ENCODE assay signal across 8 cellular contexts in the genomic region with DNA sequence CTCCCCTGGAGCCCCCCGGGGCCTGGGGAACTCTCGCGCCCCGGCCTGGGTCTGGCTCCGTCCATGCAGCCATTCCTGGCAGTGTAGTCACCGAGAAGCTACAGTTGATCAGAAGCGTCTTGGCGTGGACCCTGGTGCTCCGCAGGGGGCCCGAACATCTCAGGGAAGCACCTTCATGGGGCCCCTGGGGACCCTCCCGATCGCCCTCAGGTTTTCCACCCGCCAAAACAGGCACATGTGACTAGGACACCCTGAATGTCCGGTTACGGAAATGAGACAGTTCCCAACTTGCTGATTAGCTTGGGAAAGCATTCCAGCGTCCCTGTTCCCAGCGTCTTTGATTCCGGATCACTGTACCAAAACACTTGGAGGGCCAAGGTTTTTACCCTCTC. TPM values are rescaled to one million over a fixed set of nuclear protein-coding genes. Genes with fewer than 3 reads are reported as not detected.
A peak's percentile ranks its signal among the peaks of the same experiment; 100 is the strongest.
DNase-seq lines count a peak whose midpoint lies in the region; ATAC-seq and TF ChIP-seq lines count a peak whose summit lies in the region.

No MANE protein-coding gene starts in this region.

- H3K36me3 Mint-ChIP-seq in immature natural killer cell, result peaks cover 7 to 17% (median 16%) of the 10 kb centered on the region in 3 donors

- peak overlapping the region; percentile 88 to 98 (median 96) for H3K27ac Mint-ChIP-seq in immature natural killer cell

- DNase-seq in activated effector memory CD4-positive, alpha-beta T cell treated with Interleukin-2 at 50 U/mL for 16 hours, result peak; percentile 16
- no peak for DNase-seq in activated effector memory CD4-positive, alpha-beta T cell treated with anti-CD3 and anti-CD28 coated beads, Interleukin-2, amount 50 U/mL, for 16 hours
- DNase-seq in brain microvascular endothelial cell, result peak; percentile 10
- no peak for DNase-seq in immature natural killer cell
- no peak for DNase-seq in smooth muscle cell (lab: John Stamatoyannopoulos, UW; ENCODE audit: unreplicated experiment)
- DNase-seq in GOT3 (lab: John Stamatoyannopoulos, UW), result no peak

- no peaks in the 10 kb centered on the region for H3K27me3 ChIP-seq in OCI-LY1 (ENCODE audit: insufficient read depth, low read length)
- H3K27me3 ChIP-seq in brain microvascular endothelial cell (replicated peaks), result no peaks in the 10 kb centered on the region
- no peaks in the 10 kb centered on the region for H3K27me3 ChIP-seq in smooth muscle cell (ENCODE audit: low read depth)

- H3K79me2 ChIP-seq in OCI-LY1 (ENCODE audit: insufficient read depth, low read length) (no peaks in the 10 kb centered on the region), smooth muscle cell (ENCODE audit: low read depth) (no peaks in the 10 kb centered on the region)

- H3F3A ChIP-seq in OCI-LY1 (ENCODE audit: insufficient read depth, low read length) (no peaks in the 10 kb centered on the region), smooth muscle cell (ENCODE audit: low read depth) (no peaks in the 10 kb centered on the region)

- peak overlapping the region; percentile 78 to 90 (median 84) for H3K4me3 Mint-ChIP-seq in immature natural killer cell

- peaks cover 3 to 11% (median 8%) of the 10 kb centered on the region in 3 donors for H3K27me3 Mint-ChIP-seq in immature natural killer cell (ENCODE audit: low read depth in 3 of 3)

- H3K9me3 ChIP-seq in OCI-LY1 (ENCODE audit: low read length) (no peaks in the 10 kb centered on the region), smooth muscle cell (replicated peaks; ENCODE audit: low read depth) (no peaks in the 10 kb centered on the region)

- H4K20me1 ChIP-seq in OCI-LY1 (ENCODE audit: insufficient read depth, low read length) (no peaks in the 10 kb centered on the region), smooth muscle cell (ENCODE audit: low read depth) (no peaks in the 10 kb centered on the region)

- ATAC-seq in HG02938 (IDR thresholded peaks at IDR 0.05; ENCODE audit: unreplicated experiment), result peak; percentile 28

- H3K9me3 Mint-ChIP-seq in immature natural killer cell, result no peaks in the 10 kb centered on the region

- H3K4me3 ChIP-seq in OCI-LY1 (ENCODE audit: low read depth, low read length, poor library complexity, severe bottlenecking) (peak overlapping the region; percentile 93), brain microvascular endothelial cell (ENCODE audit: low read depth, low read length) (peak overlapping the region; percentile 68), smooth muscle cell (peak overlapping the region; percentile 73)

- H3K4me1 ChIP-seq in OCI-LY1 (ENCODE audit: insufficient read depth, low read length, severe bottlenecking) (peaks cover 28% of the 10 kb centered on the region), smooth muscle cell (ENCODE audit: low read depth) (no peaks in the 10 kb centered on the region)

- WGBS in smooth muscle cell (ENCODE audit: low lambda C conversion rate), result 19% methylated on average over 18 of the region's 18 CpGs

- no peaks in the 10 kb centered on the region for H3K9me2 ChIP-seq in OCI-LY1 (ENCODE audit: low read depth, low read length)

- TF ChIP-seq CTCF in OCI-LY1 (IDR thresholded peaks at IDR 0.05; ENCODE audit: low read length) (no peak), brain microvascular endothelial cell (IDR thresholded peaks at IDR 0.05; ENCODE audit: low read depth, low read length, missing control alignments) (no peak), smooth muscle cell (IDR thresholded peaks at IDR 0.05; ENCODE audit: borderline replicate concordance, insufficient read depth, poor library complexity, severe bottlenecking) (no peak)

- H3K4me1 Mint-ChIP-seq in immature natural killer cell, result peaks cover 23 to 29% of the 10 kb centered on the region in 2 donors

- H3K36me3 ChIP-seq in OCI-LY1 (ENCODE audit: insufficient read depth, low read length) (peaks cover 15% of the 10 kb centered on the region), brain microvascular endothelial cell (replicated peaks) (no peaks in the 10 kb centered on the region), smooth muscle cell (ENCODE audit: low read depth) (no peaks in the 10 kb centered on the region)

- H3K9ac ChIP-seq in OCI-LY1 (ENCODE audit: low read length) (peak overlapping the region; percentile 97), smooth muscle cell (ENCODE audit: low read depth) (peak overlapping the region; percentile 92)

- in situ Hi-C loops in brain microvascular endothelial cell (cut with HindIII; ENCODE audit: low pct_ligation_motif_present, low sequenced_read_pairs), result no loop called here

- H3K4me2 ChIP-seq in OCI-LY1 (ENCODE audit: low read length) (peak overlapping the region; percentile 99), smooth muscle cell (peak overlapping the region; percentile 92)

- H3K27ac ChIP-seq in OCI-LY1 (ENCODE audit: low read depth, low read length, poor library complexity, severe bottlenecking), result peak overlapping the region; percentile 84
- H3K27ac ChIP-seq in brain microvascular endothelial cell, result peak overlapping the region; percentile 70
- H3K27ac ChIP-seq in smooth muscle cell (ENCODE audit: low read depth), result peak overlapping the region; percentile 82

- H2AFZ ChIP-seq in OCI-LY1 (ENCODE audit: low read length), result peak overlapping the region; percentile 85
- H2AFZ ChIP-seq in smooth muscle cell (ENCODE audit: low read depth), result peak overlapping the region; percentile 94

RNA-seq across cellular contexts. Expression of gene FBXO4, which starts 0.5 kb away (rescaled TPM):
- 10 to 100 TPM; 17.6 to 21.2 (median 19.3) TPM for polyA plus RNA-seq in immature natural killer cell
- total RNA-seq in smooth muscle cell, result 12.4 and 22.9 TPM in 2 replicates
- 7.5 and 10.3 TPM in 2 replicates for polyA plus RNA-seq in smooth muscle cell

RNA-seq across cellular contexts. Expression of gene RIMOC1, which starts 21.4 kb away (rescaled TPM):
- 1 to 10 TPM; 3.5 to 9.2 (median 4.5) TPM for polyA plus RNA-seq in immature natural killer cell
- total RNA-seq in smooth muscle cell, result 36.9 and 38.9 TPM in 2 replicates
- polyA plus RNA-seq in smooth muscle cell, result 9.6 and 12.0 TPM in 2 replicates

RNA-seq across cellular contexts. Expression of gene OXCT1, which starts 55.3 kb away (rescaled TPM):
- polyA plus RNA-seq in immature natural killer cell (10 to 100 TPM; 16.6 to 25.3 (median 17.5) TPM), smooth muscle cell (10.0 and 11.2 TPM in 2 replicates)
- total RNA-seq in smooth muscle cell, result 16.7 and 19.8 TPM in 2 replicates

Comparison
In these comparisons a context has a peak if more than half of its experiments do, and no peak if none do; other contexts are left out.
1. DNase-seq: peak in activated effector memory CD4-positive, alpha-beta T cell treated with Interleukin-2 at 50 U/mL for 16 hours (single experiment) and brain microvascular endothelial cell (single experiment); none in activated effector memory CD4-positive, alpha-beta T cell treated with anti-CD3 and anti-CD28 coated beads, Interleukin-2, amount 50 U/mL, for 16 hours (single experiment), immature natural killer cell (0 of 3), smooth muscle cell (single experiment) and GOT3 (single experiment).
2. Peak in every context shown above with its lines, with median percentiles within 50 percentile points of each other: H3K27ac ChIP-seq and H3K4me3 ChIP-seq.